18 cellular contexts compared by ENCODE assay signal in genomic region chr2:98025481-98026037, GRCh38. TPM values are rescaled to one million over a fixed set of nuclear protein-coding genes. Genes with fewer than 3 reads are reported as not detected.
DNase-seq lines count a peak whose midpoint lies in the region; ATAC-seq and TF ChIP-seq lines count a peak whose summit lies in the region.
"Had no signal": no experiment of that assay in that cellular context is flagged by ENCODE, and none has a peak within 500 bp of the region (broad histone marks: within the 10 kb centered on the region; RNA-seq: fewer than 3 reads in every experiment).

No MANE protein-coding gene starts in this region.

- H3K4me3 ChIP-seq in retinal pigment epithelial cell (ENCODE audit: low read length), result no peak overlapping the region
- H3K4me3 ChIP-seq: lower lobe of right lung had no signal

- CTCF ChIA-PET in activated B cell treated with CpG ODN at 0.5 μM for 24 hours (lab: Charles Lee), result interaction anchor here (0.7 to 1.0 kb wide), 2 partner anchors 10 to 132 kb away, joined by 3 read pairs; no protein-coding TSS in a partner anchor

- TF ChIP-seq CTCF in HFFc6 (IDR thresholded peaks at IDR 0.05) (no peak), activated B cell treated with CpG ODN at 0.5 μM for 24 hours (IDR thresholded peaks at IDR 0.05) (no peak), retinal pigment epithelial cell (conservative IDR thresholded peaks at IDR 0.05; ENCODE audit: low read depth, low read length) (peak; percentile 22)

- H3K27ac Mint-ChIP-seq in HFFc6 (no peak overlapping the region; the same call in 1 of the 2 replicates), activated B cell treated with CpG ODN at 0.5 μM for 24 hours (peak overlapping the region; percentile 96)
- H3K27ac Mint-ChIP-seq: activated CD4-positive, alpha-beta memory T cell treated with anti-CD3 and anti-CD28 coated beads for 36 hours had no signal

- no peak for ATAC-seq in activated B cell treated with CpG ODN at 0.5 μM for 24 hours (ENCODE audit: low read depth)
- ATAC-seq: lower lobe of right lung, T-helper 17 cell had no signal

- intact Hi-C loops in activated B cell treated with CpG ODN at 0.5 μM for 24 hours (cut with micrococcal nuclease), result loop anchor here (5.0 to 10.0 kb wide), 3 partner anchors 73 to 419 kb away; partner anchors contain the start of genes ACTR1B, C2orf92 and INPP4A

- H3K27me3 Mint-ChIP-seq in HFFc6 (ENCODE audit: insufficient read depth) (peaks cover 19% of the 10 kb centered on the region), activated B cell treated with CpG ODN at 0.5 μM for 24 hours (no peaks in the 10 kb centered on the region)

- H3K4me1 Mint-ChIP-seq in HFFc6 (ENCODE audit: low read depth) (peaks cover 42% of the 10 kb centered on the region), activated B cell treated with CpG ODN at 0.5 μM for 24 hours (peaks cover 82% of the 10 kb centered on the region)

- DNase-seq in COLO829 (ENCODE audit: low spot score) (peak; percentile 11), HFFc6 (no peak), activated B cell treated with CpG ODN at 0.5 μM for 24 hours (no peak), retinal pigment epithelial cell (ENCODE audit: low read depth) (no peak), NCI-H146 (lab: John Stamatoyannopoulos, UW) (no peak), NCI-H510A (lab: John Stamatoyannopoulos, UW) (no peak), NCI-H510A treated with DMSO at 0.1 percent for 48 hours (lab: John Stamatoyannopoulos, UW) (no peak)
- DNase-seq: activated CD4-positive, alpha-beta memory T cell treated with anti-CD3 and anti-CD28 coated beads for 36 hours; activated naive CD4-positive, alpha-beta T cell treated with anti-CD3 and anti-CD28 coated beads, Interleukin-2, amount 50 U/mL, for 16 hours; BE2C; lower lobe of right lung; NCI-H1092; NCI-H2081; right cardiac atrium; SHP77; stimulated activated naive CD4-positive, alpha-beta T cell treated with Interleukin-2 at 50 U/mL for 16 hours; T-helper 17 cell; trophoblast cell had no signal

- H3K36me3 Mint-ChIP-seq in HFFc6 (ENCODE audit: low read depth), result no peaks in the 10 kb centered on the region
- no peaks in the 10 kb centered on the region for H3K36me3 Mint-ChIP-seq in activated B cell treated with CpG ODN at 0.5 μM for 24 hours (ENCODE audit: low read depth)
- H3K36me3 Mint-ChIP-seq: activated CD4-positive, alpha-beta memory T cell treated with anti-CD3 and anti-CD28 coated beads for 36 hours had no signal

- H3K9me3 Mint-ChIP-seq in HFFc6 (no peaks in the 10 kb centered on the region), activated B cell treated with CpG ODN at 0.5 μM for 24 hours (no peaks in the 10 kb centered on the region)
- H3K9me3 Mint-ChIP-seq: activated CD4-positive, alpha-beta memory T cell treated with anti-CD3 and anti-CD28 coated beads for 36 hours had no signal

- POLR2A ChIA-PET in activated B cell treated with CpG ODN at 0.5 μM for 24 hours (lab: Charles Lee), result interaction anchor here (3.5 to 5.5 kb wide), 2 partner anchors 11 to 30 kb away, joined by 38 to 110 read pairs; partner anchors contain the start of gene TMEM131

- peak overlapping the region; percentile 72; the same call in 1 of the 2 replicates for H3K4me3 Mint-ChIP-seq in HFFc6
- peak overlapping the region; percentile 80 for H3K4me3 Mint-ChIP-seq in activated B cell treated with CpG ODN at 0.5 μM for 24 hours
- H3K4me3 Mint-ChIP-seq: activated CD4-positive, alpha-beta memory T cell treated with anti-CD3 and anti-CD28 coated beads for 36 hours had no signal

RNA-seq across cellular contexts. Expression of gene TMEM131, which starts 29.8 kb away (rescaled TPM):
- 10 to 100 TPM; 39.2 to 49.5 (median 45.1) TPM for total RNA-seq in HFFc6 (2021; fragmentation: NEBNext Ultra II Directional; extraction: Animal tissue kit (Norgen Biotek cat#: 25700))
- total RNA-seq in activated B cell treated with CpG ODN at 0.5 μM for 24 hours, result 121 and 146 TPM in 2 replicates
